ENCODE assay signal across 23 cellular contexts in the genomic region with DNA sequence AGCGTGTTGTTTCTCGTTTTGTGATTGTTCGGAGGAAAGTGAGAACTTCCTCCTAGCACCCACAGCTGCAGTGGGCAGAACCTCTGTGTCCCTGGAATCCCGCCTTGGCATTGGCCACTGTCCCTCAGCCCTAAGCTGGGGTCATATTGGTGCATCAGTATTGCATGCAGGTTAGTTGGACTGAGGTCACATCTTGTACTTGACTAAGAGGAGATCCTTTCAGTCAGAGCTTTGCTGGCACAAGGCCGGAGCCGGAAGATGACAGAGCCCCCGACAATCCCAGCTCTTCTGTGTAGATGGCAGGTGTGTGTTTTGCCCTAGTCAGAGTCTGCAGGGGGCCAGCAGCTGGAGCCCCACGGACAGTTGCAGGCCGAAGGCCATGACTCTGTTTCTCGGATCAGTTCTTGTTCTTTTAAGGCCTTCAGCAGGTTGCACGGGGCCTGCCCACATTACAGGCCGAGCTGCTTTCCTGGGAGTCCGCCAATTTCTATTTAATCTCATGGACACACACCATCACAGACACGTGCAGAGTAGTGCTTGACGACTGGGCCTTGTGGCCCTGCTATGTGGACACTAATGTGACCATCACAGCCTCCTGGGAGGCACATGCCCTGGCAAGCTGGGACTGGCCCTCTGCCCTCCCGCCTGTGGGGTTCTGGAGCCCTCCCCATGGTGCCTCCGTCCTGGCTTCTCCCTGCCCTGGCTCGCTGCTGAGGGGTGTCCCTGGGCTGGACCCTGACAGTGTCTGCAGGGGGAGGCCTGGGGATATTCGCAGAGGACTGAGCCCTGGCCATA. TPM values are rescaled to one million over a fixed set of nuclear protein-coding genes. Genes with fewer than 3 reads are reported as not detected.
DNase-seq lines count a peak whose midpoint lies in the region; ATAC-seq and TF ChIP-seq lines count a peak whose summit lies in the region.
"Had no signal": no experiment of that assay in that cellular context is flagged by ENCODE, and none has a peak within 500 bp of the region (broad histone marks: within the 10 kb centered on the region; RNA-seq: fewer than 3 reads in every experiment).

No MANE protein-coding gene starts in this region.

- CTCF ChIA-PET in CD8-positive, alpha-beta memory T cell (lab: Charles Lee): no interaction called here

- H3K4me3 Mint-ChIP-seq in CD8-positive, alpha-beta memory T cell: no peak overlapping the region
- peak overlapping the region; percentile 49 for H3K4me3 Mint-ChIP-seq in activated T-helper 17 cell treated with anti-CD3 and anti-CD28 coated beads, Interleukin-2, amount 50 U/mL, for 72 hours
- H3K4me3 Mint-ChIP-seq: naive thymus-derived CD4-positive, alpha-beta T cell had no signal

- H3K9me3 ChIP-seq in CD8-positive, alpha-beta memory T cell (ENCODE audit: low read length): no peaks in the 10 kb centered on the region
- no peaks in the 10 kb centered on the region for H3K9me3 ChIP-seq in left ventricle myocardium inferior (replicated peaks)
- no peaks in the 10 kb centered on the region for H3K9me3 ChIP-seq in sigmoid colon
- H3K9me3 ChIP-seq: BLaER1, breast epithelium, MG63 had no signal

- H3K9me3 Mint-ChIP-seq in CD8-positive, alpha-beta memory T cell: no peaks in the 10 kb centered on the region
- H3K9me3 Mint-ChIP-seq in activated T-helper 17 cell treated with anti-CD3 and anti-CD28 coated beads, Interleukin-2, amount 50 U/mL, for 72 hours: no peaks in the 10 kb centered on the region
- H3K9me3 Mint-ChIP-seq: IgD-negative memory B cell; naive thymus-derived CD4-positive, alpha-beta T cell had no signal

- DNase-seq in CD8-positive, alpha-beta memory T cell: no peak
- no peak for DNase-seq in left ventricle myocardium inferior
- no peak for DNase-seq in sigmoid colon
- no peak for DNase-seq in LoVo (ENCODE audit: low spot score)
- no peak for DNase-seq in NCI-H2196 (lab: John Stamatoyannopoulos, UW; ENCODE audit: unreplicated experiment)
- no peak for DNase-seq in RPMI8226
- DNase-seq in HuH-7 (ENCODE audit: low spot score): no peak
- DNase-seq: activated CD4-positive, alpha-beta T cell treated with anti-CD3 and anti-CD28 coated beads for 48 hours; activated effector memory CD4-positive, alpha-beta T cell treated with anti-CD3 and anti-CD28 coated beads, Interleukin-2, amount 50 U/mL, for 16 hours; dermis blood vessel endothelial cell; islet precursor cell; MG63; naive thymus-derived CD4-positive, alpha-beta T cell; NCI-H1417 treated with DMSO at 0.1 percent for 48 hours; NCI-H526; SIG-M5; stimulated activated naive CD8-positive, alpha-beta T cell treated with anti-CD3 and anti-CD28 coated beads, Interleukin-15, Interleukin-2, amounts not matched to agents 100 U/mL and 50 U/mL, for 24 hours; T-helper 1 cell had no signal

- H3K27ac Mint-ChIP-seq in CD8-positive, alpha-beta memory T cell: peak overlapping the region in 1 of 8 donors; percentile 70
- peak overlapping the region; percentile 80 for H3K27ac Mint-ChIP-seq in activated T-helper 17 cell treated with anti-CD3 and anti-CD28 coated beads, Interleukin-2, amount 50 U/mL, for 72 hours
- H3K27ac Mint-ChIP-seq: IgD-negative memory B cell had no signal

- peaks cover 21% of the 10 kb centered on the region for H3K4me1 ChIP-seq in CD8-positive, alpha-beta memory T cell (ENCODE audit: insufficient read depth, low read length)
- H3K4me1 ChIP-seq in left ventricle myocardium inferior (peaks cover 77% of the 10 kb centered on the region), sigmoid colon (peaks cover 0 to 75% (median 65%) of the 10 kb centered on the region in 4 donors)
- H3K4me1 ChIP-seq: breast epithelium, parathyroid adenoma had no signal

- H3K27me3 Mint-ChIP-seq in CD8-positive, alpha-beta memory T cell: no peaks in the 10 kb centered on the region
- no peaks in the 10 kb centered on the region for H3K27me3 Mint-ChIP-seq in activated T-helper 17 cell treated with anti-CD3 and anti-CD28 coated beads, Interleukin-2, amount 50 U/mL, for 72 hours
- H3K27me3 Mint-ChIP-seq: IgD-negative memory B cell; naive thymus-derived CD4-positive, alpha-beta T cell had no signal

- ATAC-seq in activated T-helper 17 cell treated with anti-CD3 and anti-CD28 coated beads, Interleukin-2, amount 50 U/mL, for 72 hours (replicated peaks): no peak
- ATAC-seq: naive thymus-derived CD4-positive, alpha-beta T cell; stimulated activated naive CD8-positive, alpha-beta T cell treated with anti-CD3 and anti-CD28 coated beads, Interleukin-15, Interleukin-2, amounts not matched to agents 100 U/mL and 50 U/mL, for 24 hours had no signal

- TF ChIP-seq POLR2A in sigmoid colon (IDR thresholded peaks at IDR 0.05): no peak

- no peak overlapping the region for H3K4me3 ChIP-seq in CD8-positive, alpha-beta memory T cell (ENCODE audit: low read length)
- H3K4me3 ChIP-seq in left ventricle myocardium inferior (no peak overlapping the region), sigmoid colon (no peak overlapping the region)
- H3K4me3 ChIP-seq: BLaER1, breast epithelium, MG63 had no signal

- POLR2A ChIA-PET in CD8-positive, alpha-beta memory T cell (lab: Charles Lee): no interaction called here

- H3K27ac ChIP-seq in CD8-positive, alpha-beta memory T cell (ENCODE audit: low read depth, low read length): peak overlapping the region; percentile 74
- peak overlapping the region; percentile 70 for H3K27ac ChIP-seq in left ventricle myocardium inferior (replicated peaks)
- peak overlapping the region; percentile 7 to 88 (median 80) for H3K27ac ChIP-seq in sigmoid colon
- H3K27ac ChIP-seq: BLaER1, parathyroid adenoma had no signal

- intact Hi-C loops in left ventricle myocardium inferior (cut with micrococcal nuclease): no loop called here
- intact Hi-C loops in sigmoid colon (cut with DNase I): no loop called here

- peaks cover 13% of the 10 kb centered on the region for H3K36me3 ChIP-seq in CD8-positive, alpha-beta memory T cell (ENCODE audit: insufficient read depth, low read length)
- H3K36me3 ChIP-seq in left ventricle myocardium inferior (peaks cover 16% of the 10 kb centered on the region), sigmoid colon (peaks cover 0 to 15% (median 5%) of the 10 kb centered on the region in 4 donors)
- H3K36me3 ChIP-seq: breast epithelium had no signal

- peaks cover 22 to 48% (median 45%) of the 10 kb centered on the region in 3 donors for H3K4me1 Mint-ChIP-seq in CD8-positive, alpha-beta memory T cell
- H3K4me1 Mint-ChIP-seq in activated T-helper 17 cell treated with anti-CD3 and anti-CD28 coated beads, Interleukin-2, amount 50 U/mL, for 72 hours: peaks cover 26% of the 10 kb centered on the region

- WGBS in sigmoid colon, 2 donors: 91 to 92% methylated on average over 19 of the region's 19 CpGs

- no peak for TF ChIP-seq CTCF in left ventricle myocardium inferior (IDR thresholded peaks at IDR 0.05; ENCODE audit: borderline replicate concordance)
- no peak for TF ChIP-seq CTCF in sigmoid colon (IDR thresholded peaks at IDR 0.05)

- peak in 1 of 4 donors; percentile 11 for TF ChIP-seq EP300 in sigmoid colon (IDR thresholded peaks at IDR 0.05)

- H3K27me3 ChIP-seq in CD8-positive, alpha-beta memory T cell (ENCODE audit: insufficient read depth, low read length, poor library complexity, severe bottlenecking): no peaks in the 10 kb centered on the region
- no peaks in the 10 kb centered on the region for H3K27me3 ChIP-seq in left ventricle myocardium inferior (ENCODE audit: low read depth)
- no peaks in the 10 kb centered on the region for H3K27me3 ChIP-seq in sigmoid colon
- H3K27me3 ChIP-seq: BLaER1, breast epithelium, MG63 had no signal

- H3K36me3 Mint-ChIP-seq in CD8-positive, alpha-beta memory T cell: peaks cover 0 to 70% (median 9%) of the 10 kb centered on the region in 3 donors
- peaks cover 30% of the 10 kb centered on the region for H3K36me3 Mint-ChIP-seq in activated T-helper 17 cell treated with anti-CD3 and anti-CD28 coated beads, Interleukin-2, amount 50 U/mL, for 72 hours (ENCODE audit: low read depth)

RNA-seq across cellular contexts. Expression of a gene that starts 14.9 kb away (rescaled TPM):
- 10 to 100 TPM; 27.0 to 28.4 TPM for total RNA-seq in CD8-positive, alpha-beta memory T cell
- polyA plus RNA-seq in CD8-positive, alpha-beta memory T cell: 47.4 TPM
- 10 to 100 TPM; 42.9 to 53.6 TPM for total RNA-seq in activated T-helper 17 cell treated with anti-CD3 and anti-CD28 coated beads, Interleukin-2, amount 50 U/mL, for 72 hours
- total RNA-seq in left ventricle myocardium inferior (45.9 TPM), sigmoid colon (10 to 100 TPM; 33.9 to 51.6 (median 35.8) TPM)
- 10 to 100 TPM; 13.8 to 19.9 (median 17.1) TPM for polyA plus RNA-seq in sigmoid colon

RNA-seq across cellular contexts. Expression of a gene that starts 15.0 kb away (rescaled TPM):
- total RNA-seq in CD8-positive, alpha-beta memory T cell: 10 to 100 TPM; 23.1 to 25.8 TPM
- 28.0 TPM for polyA plus RNA-seq in CD8-positive, alpha-beta memory T cell
- total RNA-seq in activated T-helper 17 cell treated with anti-CD3 and anti-CD28 coated beads, Interleukin-2, amount 50 U/mL, for 72 hours: 10 to 100 TPM; 10.6 to 19.9 TPM
- total RNA-seq in left ventricle myocardium inferior (7.0 TPM), sigmoid colon (10 to 100 TPM; 13.8 to 20.5 (median 14.8) TPM)
- polyA plus RNA-seq in sigmoid colon: 10 to 100 TPM in 1 of 3 donors, 1 to 10 TPM in 2; 7.8 to 13.5 (median 8.8) TPM
